In the genomic region with DNA sequence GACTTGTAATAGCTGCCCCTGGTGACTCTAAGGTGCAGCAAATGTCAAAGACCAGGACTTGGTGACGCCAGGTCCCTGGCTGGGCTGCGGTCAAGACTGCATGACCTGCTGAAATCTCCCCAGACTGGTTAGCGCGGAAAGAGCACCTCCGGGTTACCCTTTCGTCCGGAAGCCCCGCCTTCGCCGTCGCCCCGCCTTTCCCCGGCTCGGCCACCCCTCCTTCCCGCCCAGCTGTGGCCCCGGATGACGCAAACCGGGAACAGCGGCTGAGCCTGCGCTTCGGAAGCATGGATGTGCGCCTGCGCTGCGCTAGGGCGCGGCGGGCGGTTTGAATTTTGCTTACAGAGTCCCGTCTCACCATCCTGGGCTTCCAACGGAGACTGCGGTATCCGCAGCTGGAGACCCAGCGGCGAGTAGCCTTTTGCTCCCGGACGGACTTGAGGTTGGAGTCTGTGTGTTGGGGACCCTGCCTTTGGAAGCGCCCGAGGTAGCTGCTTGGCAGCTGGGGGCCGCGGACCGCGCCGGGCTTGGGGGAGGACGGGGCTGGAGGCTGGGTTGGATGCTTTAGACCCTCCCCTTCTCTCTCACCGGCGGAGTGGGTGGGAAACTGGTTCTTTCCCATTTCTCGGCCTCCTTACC, we compare ENCODE assay signal across 8 cellular contexts. TPM values are rescaled to one million over a fixed set of nuclear protein-coding genes. Genes with fewer than 3 reads are reported as not detected.
DNase-seq lines count a peak whose midpoint lies in the region; ATAC-seq, FAIRE-seq and TF ChIP-seq lines count a peak whose summit lies in the region.

SKA1 (plus strand) TSS at position 294 of the 639 bp plus-strand sequence. CDS start 785 bp downstream, outside the sequence.

- peak within 1 kb of the TSS; percentile 24 to 29 for H3K4me3 ChIP-seq in prostate gland

- peak; percentile 65 for TF ChIP-seq POLR2A in prostate gland (IDR thresholded peaks at IDR 0.05)

- no peak for FAIRE-seq in urothelium cell line (lab: Jason Lieb, UNC)

- H3K9me3 ChIP-seq in prostate gland = no peaks in the 10 kb centered on the region

- ATAC-seq in GM18498 (IDR thresholded peaks at IDR 0.05; ENCODE audit: unreplicated experiment) (peak; percentile 98), HG02938 (IDR thresholded peaks at IDR 0.05; ENCODE audit: unreplicated experiment) (peak; percentile 90), left ventricle myocardium superior (peak; percentile 100)

- under 1% methylated on average over 42 of the region's 47 CpGs for WGBS in prostate gland

- peak within 1 kb of the TSS; percentile 50 to 67 for H3K27ac ChIP-seq in prostate gland

- peak; percentile 67 to 91 for DNase-seq in NCI-H187 (lab: John Stamatoyannopoulos, UW)
- DNase-seq in T-helper 2 cell = peak; percentile 84 to 95 (median 87)
- peak; percentile 46 to 95 (median 89) for DNase-seq in anterior cingulate cortex (lab: John Stamatoyannopoulos, UW)
- DNase-seq in left ventricle myocardium superior = peak; percentile 96
- DNase-seq in prostate gland (ENCODE audit: low spot score) = peak; percentile 88
- peak; percentile 95 for DNase-seq in urothelium cell line (ENCODE audit: low spot score)

- H3K4me1 ChIP-seq in prostate gland (replicated peaks) = no peaks in the 10 kb centered on the region

- no peaks in the 10 kb centered on the region for H3K27me3 ChIP-seq in prostate gland (replicated peaks; ENCODE audit: insufficient read depth)

- intact Hi-C loops in left ventricle myocardium superior (cut with micrococcal nuclease) (no loop called here), prostate gland (cut with DNase I) (no loop called here)

- TF ChIP-seq CTCF in prostate gland (IDR thresholded peaks at IDR 0.05) = no peak

- H3K36me3 ChIP-seq in prostate gland = no peaks in the 10 kb centered on the region

RNA-seq across cellular contexts. Expression of gene SKA1, which starts in this region (rescaled TPM):
- total RNA-seq in left ventricle myocardium superior = 0.20 TPM
- 1 to 10 TPM; 2.6 to 2.7 TPM for total RNA-seq in prostate gland

Comparison
In these comparisons a context has a peak if more than half of its experiments do, and no peak if none do; other contexts are left out.
1. Peak in every context shown above with its lines: DNase-seq, ATAC-seq, H3K4me3 ChIP-seq and H3K27ac ChIP-seq.
2. Peak in DNase-seq and ATAC-seq in left ventricle myocardium superior; RNA of the gene not detected or under 1 TPM.